Comparison of ENCODE assay signal across 16 cellular contexts in genomic region chr16:49673442-49673841, GRCh38.
DNase-seq lines count a peak whose midpoint lies in the region; FAIRE-seq lines count a peak whose summit lies in the region.
"Had no signal": no experiment of that assay in that cellular context is flagged by ENCODE, and none has a peak within 500 bp of the region (broad histone marks: within the 10 kb centered on the region; RNA-seq: fewer than 3 reads in every experiment).

No MANE protein-coding gene starts in this region.

- no peak overlapping the region for H4K8ac ChIP-seq in mesenchymal stem cell (ENCODE audit: low read length)

- no peaks in the 10 kb centered on the region for H3K79me1 ChIP-seq in mesenchymal stem cell (replicated peaks; ENCODE audit: low read length, poor library complexity, severe bottlenecking)

- no peak overlapping the region for H3K4ac ChIP-seq in mesenchymal stem cell (ENCODE audit: low read depth in 1 of 2, low read length in 2 of 2)

- 91% methylated on average over 8 of the region's 8 CpGs for WGBS in mesenchymal stem cell

- H3K4me1 ChIP-seq in BLaER1 (peaks cover 30% of the 10 kb centered on the region), SJCRH30 (peaks cover 16% of the 10 kb centered on the region), mesenchymal stem cell (ENCODE audit: control insufficient read depth, insufficient read depth, low read depth, low read length) (no peaks in the 10 kb centered on the region)

- H3K4me3 ChIP-seq in BLaER1 (no peak overlapping the region), SJCRH30 (no peak overlapping the region), mesenchymal stem cell (ENCODE audit: insufficient read depth in 1 of 2, low read depth in 1 of 2, low read length in 2 of 2) (no peak overlapping the region)
- H3K4me3 ChIP-seq: GM12878 had no signal

- peak; percentile 56 for FAIRE-seq in urothelium cell line (lab: Jason Lieb, UNC)
- FAIRE-seq: GM12878, GM19239, H1 had no signal

- H3K27me3 ChIP-seq in BLaER1 (no peaks in the 10 kb centered on the region), SJCRH30 (no peaks in the 10 kb centered on the region), mesenchymal stem cell (ENCODE audit: control insufficient read depth in 1 of 2, insufficient read depth in 1 of 2, low read length in 2 of 2) (no peaks in the 10 kb centered on the region)

- no peaks in the 10 kb centered on the region for H3K9me3 ChIP-seq in BLaER1
- no peaks in the 10 kb centered on the region for H3K9me3 ChIP-seq in SJCRH30 (replicated peaks)
- no peaks in the 10 kb centered on the region for H3K9me3 ChIP-seq in mesenchymal stem cell (ENCODE audit: control insufficient read depth, low read length)

- H3K23ac ChIP-seq in mesenchymal stem cell (ENCODE audit: low read length in 2 of 2), result peak overlapping the region; percentile 15 to 65

- no peak overlapping the region for H4K91ac ChIP-seq in mesenchymal stem cell (ENCODE audit: low read length)

- no peak overlapping the region for H2AK5ac ChIP-seq in mesenchymal stem cell (ENCODE audit: low read length, severe bottlenecking)

- no peak overlapping the region for H3K9ac ChIP-seq in BLaER1
- no peak overlapping the region for H3K9ac ChIP-seq in mesenchymal stem cell (ENCODE audit: low read length)

- H2BK120ac ChIP-seq in mesenchymal stem cell (ENCODE audit: low read depth, low read length), result no peak overlapping the region

- H3K18ac ChIP-seq in mesenchymal stem cell (ENCODE audit: low read depth in 1 of 2, low read length in 2 of 2), result no peak overlapping the region

- H3K4me2 ChIP-seq in BLaER1 (peak overlapping the region; percentile 73), mesenchymal stem cell (ENCODE audit: low read length, poor library complexity, severe bottlenecking) (no peak overlapping the region)

- H4K20me1 ChIP-seq in BLaER1, result peaks cover 28% of the 10 kb centered on the region

- H2AFZ ChIP-seq in mesenchymal stem cell (ENCODE audit: low read depth, low read length), result no peak overlapping the region

- H2BK5ac ChIP-seq in mesenchymal stem cell (ENCODE audit: low read depth, low read length, poor library complexity, severe bottlenecking), result no peak overlapping the region

- H3K36me3 ChIP-seq in BLaER1 (no peaks in the 10 kb centered on the region), SJCRH30 (no peaks in the 10 kb centered on the region), mesenchymal stem cell (ENCODE audit: control insufficient read depth in 1 of 2, insufficient read depth in 2 of 2, low read depth in 1 of 2, low read length in 2 of 2) (peaks cover 0 to 5% of the 10 kb centered on the region in 2 experiments)

- H3K27ac ChIP-seq in BLaER1 (no peak overlapping the region), SJCRH30 (peak overlapping the region; percentile 78; the same call in 1 of the 2 replicates), mesenchymal stem cell (ENCODE audit: low read length, poor library complexity, severe bottlenecking) (no peak overlapping the region)

- H2BK15ac ChIP-seq in mesenchymal stem cell (ENCODE audit: low read depth, poor library complexity, severe bottlenecking), result no peak overlapping the region

- peak overlapping the region in 1 of 2 experiments; percentile 15 for H2BK12ac ChIP-seq in mesenchymal stem cell (ENCODE audit: low read length in 2 of 2)

- DNase-seq in SJCRH30, result no peak
- DNase-seq in mesenchymal stem cell, result no peak
- DNase-seq in urothelium cell line (ENCODE audit: low spot score), result no peak
- no peak for DNase-seq in NCI-H1436 treated with DMSO at 0.1 percent for 48 hours (lab: John Stamatoyannopoulos, UW)
- no peak for DNase-seq in stimulated activated CD8-positive, alpha-beta memory T cell treated with anti-CD3 and anti-CD28 coated beads, Interleukin-4, amount 100 ng/mL, for 48 hours
- DNase-seq: C1 segment of cervical spinal cord; CD4-positive, CD25-positive, alpha-beta regulatory T cell; CD8-positive, alpha-beta memory T cell; DMS 273 treated with DMSO at 0.1 percent for 48 hours; DMS53; DND-41; H9 had no signal

- peak overlapping the region in 1 of 2 experiments; percentile 48 for H3K14ac ChIP-seq in mesenchymal stem cell (ENCODE audit: low read length in 2 of 2)
